ENCODE assay signal across 24 cellular contexts in the genomic region with DNA sequence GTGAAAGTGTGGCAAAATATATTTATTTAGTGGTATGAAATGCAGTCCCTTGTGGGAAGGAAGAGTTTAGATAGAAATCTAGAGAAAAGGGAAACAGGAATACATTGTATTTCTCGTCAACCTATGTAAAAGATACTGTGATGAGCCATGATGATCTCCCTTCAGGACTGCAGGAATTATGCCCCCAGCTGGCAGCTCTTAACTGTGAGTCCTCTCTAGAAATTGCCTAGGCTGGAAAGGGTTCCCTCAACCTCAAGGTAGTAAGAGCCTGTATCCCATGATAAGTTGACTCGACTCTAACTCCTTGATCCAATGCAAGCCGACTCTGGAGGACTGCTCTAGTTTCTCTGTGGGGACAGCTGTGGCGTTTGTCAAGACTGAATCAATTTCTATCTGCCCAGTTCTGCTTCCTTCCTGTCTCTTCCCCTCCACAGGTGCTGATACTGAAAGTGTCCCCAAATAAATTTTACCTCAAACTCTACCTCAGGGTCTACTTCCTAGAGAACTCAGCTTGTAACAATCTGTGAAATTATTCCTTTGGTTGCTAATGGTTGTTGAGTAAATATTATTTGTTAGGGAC.
A peak's percentile ranks its signal among the peaks of the same experiment; 100 is the strongest.
DNase-seq lines count a peak whose midpoint lies in the region; ATAC-seq and TF ChIP-seq lines count a peak whose summit lies in the region.
"Had no signal": no experiment of that assay in that cellular context is flagged by ENCODE, and none has a peak within 500 bp of the region (broad histone marks: within the 10 kb centered on the region; RNA-seq: fewer than 3 reads in every experiment).

No MANE protein-coding gene starts in this region.

- no peak overlapping the region for H3K27ac ChIP-seq in neural progenitor cell
- H3K27ac ChIP-seq: colonic mucosa, spleen, thyroid gland had no signal

- no peaks in the 10 kb centered on the region for H3F3A ChIP-seq in neural progenitor cell (ENCODE audit: low read depth)

- H3K4me2 ChIP-seq in neural progenitor cell, result no peak overlapping the region

- no peaks in the 10 kb centered on the region for H4K20me1 ChIP-seq in neural progenitor cell (ENCODE audit: low read depth)

- H3K9me3 ChIP-seq in neural progenitor cell (ENCODE audit: low read depth), result no peaks in the 10 kb centered on the region
- H3K9me3 ChIP-seq: colonic mucosa, thyroid gland had no signal

- no peaks in the 10 kb centered on the region for H3K9me3 Mint-ChIP-seq in WTC11
- H3K9me3 Mint-ChIP-seq in neural progenitor cell, result no peaks in the 10 kb centered on the region
- peaks cover 3% of the 10 kb centered on the region for H3K9me3 Mint-ChIP-seq in progenitor cell of endocrine pancreas (ENCODE audit: low read depth)

- no peak overlapping the region for H3K9ac ChIP-seq in neural progenitor cell

- H3K27me3 ChIP-seq in neural progenitor cell, result no peaks in the 10 kb centered on the region
- H3K27me3 ChIP-seq: colonic mucosa, spleen, thyroid gland had no signal

- H3K4me3 Mint-ChIP-seq in WTC11 (no peak overlapping the region), neural progenitor cell (no peak overlapping the region), progenitor cell of endocrine pancreas (ENCODE audit: low read depth) (no peak overlapping the region)
- H3K4me3 Mint-ChIP-seq: activated CD4-positive, alpha-beta memory T cell treated with anti-CD3 and anti-CD28 coated beads for 36 hours; naive thymus-derived CD4-positive, alpha-beta T cell had no signal

- H3K4me1 Mint-ChIP-seq in WTC11 (0 out of 2 replicates have a peak, but pooled peaks cover 2% of the 10 kb centered on the region), neural progenitor cell (no peaks in the 10 kb centered on the region), progenitor cell of endocrine pancreas (ENCODE audit: low read depth) (no peaks in the 10 kb centered on the region)
- H3K4me1 Mint-ChIP-seq: naive thymus-derived CD4-positive, alpha-beta T cell had no signal

- H2AFZ ChIP-seq in neural progenitor cell (replicated peaks), result no peak overlapping the region

- peak; percentile 88 for ATAC-seq in WTC11
- ATAC-seq: left cardiac atrium; naive thymus-derived CD4-positive, alpha-beta T cell; stimulated activated naive CD8-positive, alpha-beta T cell treated with anti-CD3 and anti-CD28 coated beads, Interleukin-15, Interleukin-2, amounts not matched to agents 100 U/mL and 50 U/mL, for 24 hours had no signal

- H3K27me3 Mint-ChIP-seq in WTC11 (ENCODE audit: low read depth) (no peaks in the 10 kb centered on the region), neural progenitor cell (ENCODE audit: insufficient read depth, low read depth) (no peaks in the 10 kb centered on the region), progenitor cell of endocrine pancreas (no peaks in the 10 kb centered on the region)
- H3K27me3 Mint-ChIP-seq: activated CD4-positive, alpha-beta memory T cell treated with anti-CD3 and anti-CD28 coated beads for 36 hours; naive thymus-derived CD4-positive, alpha-beta T cell had no signal

- POLR2A ChIA-PET in WTC11 (lab: Charles Lee), result interaction anchor here (0.6 kb wide), 1 partner anchor 895 kb away, joined by 3 read pairs; no protein-coding TSS in a partner anchor

- CTCF ChIA-PET in WTC11 (lab: Charles Lee), result interaction anchor here (2.4 kb wide), 1 partner anchor 15 kb away, joined by 8 read pairs; no protein-coding TSS in a partner anchor

- H3K36me3 ChIP-seq in neural progenitor cell, result no peaks in the 10 kb centered on the region
- H3K36me3 ChIP-seq: colonic mucosa, spleen, thyroid gland had no signal

- DNase-seq in DMS153 (lab: John Stamatoyannopoulos, UW) (peak; percentile 0), DMS153 treated with DMSO at 0.1 percent for 48 hours (lab: John Stamatoyannopoulos, UW; ENCODE audit: unreplicated experiment) (no peak), WTC11 (ENCODE audit: low spot score) (peak; percentile 13), neural progenitor cell (ENCODE audit: low spot score) (peak; percentile 5), NCI-H82 treated with DMSO at 0.1 percent for 48 hours (lab: John Stamatoyannopoulos, UW; ENCODE audit: unreplicated experiment) (no peak), progenitor cell of endocrine pancreas (ENCODE audit: low spot score, unreplicated experiment) (no peak)
- no peak for DNase-seq in effector CD4-positive, alpha-beta T cell
- DNase-seq: 8988T; activated CD4-positive, alpha-beta memory T cell treated with anti-CD3 and anti-CD28 coated beads for 36 hours; activated CD4-positive, CD25-positive, alpha-beta regulatory T cell; activated effector memory CD4-positive, alpha-beta T cell treated with anti-CD3 and anti-CD28 coated beads, Interleukin-2, amount 50 U/mL, for 16 hours; colonic mucosa; glutamatergic neuron; left cardiac atrium; naive thymus-derived CD4-positive, alpha-beta T cell; NCI-H1105; NCI-H2081; NCI-H446 treated with DMSO at 0.1 percent for 48 hours; retina; spleen; stimulated activated CD4-positive, alpha-beta T cell treated with anti-CD3 and anti-CD28 coated beads, Interleukin-4, amount 100 ng/mL, for 4 hours; stimulated activated naive CD8-positive, alpha-beta T cell treated with anti-CD3 and anti-CD28 coated beads, Interleukin-15, Interleukin-2, amounts not matched to agents 100 U/mL and 50 U/mL, for 24 hours; thyroid gland had no signal

- H3K79me2 ChIP-seq in neural progenitor cell (ENCODE audit: low read depth), result no peaks in the 10 kb centered on the region

- H3K36me3 Mint-ChIP-seq in WTC11, result no peaks in the 10 kb centered on the region
- no peaks in the 10 kb centered on the region for H3K36me3 Mint-ChIP-seq in neural progenitor cell
- H3K36me3 Mint-ChIP-seq in progenitor cell of endocrine pancreas (ENCODE audit: insufficient read depth), result no peaks in the 10 kb centered on the region
- H3K36me3 Mint-ChIP-seq: activated CD4-positive, alpha-beta memory T cell treated with anti-CD3 and anti-CD28 coated beads for 36 hours; naive thymus-derived CD4-positive, alpha-beta T cell had no signal

- TF ChIP-seq CTCF in LNCAP (IDR thresholded peaks at IDR 0.05) (peak; percentile 32; the same call in 1 of the 2 replicates), WTC11 (IDR thresholded peaks at IDR 0.05) (no peak), neural progenitor cell (IDR thresholded peaks at IDR 0.05) (peak; percentile 18), progenitor cell of endocrine pancreas (IDR thresholded peaks at IDR 0.05; ENCODE audit: unreplicated experiment) (no peak)

- no peak overlapping the region for H3K4me3 ChIP-seq in neural progenitor cell
- H3K4me3 ChIP-seq: colonic mucosa, spleen, thyroid gland had no signal

- H3K27ac Mint-ChIP-seq in WTC11, result no peak overlapping the region
- H3K27ac Mint-ChIP-seq in neural progenitor cell, result no peak overlapping the region
- H3K27ac Mint-ChIP-seq in progenitor cell of endocrine pancreas, result no peak overlapping the region
- H3K27ac Mint-ChIP-seq: activated CD4-positive, alpha-beta memory T cell treated with anti-CD3 and anti-CD28 coated beads for 36 hours; naive thymus-derived CD4-positive, alpha-beta T cell had no signal

- no peaks in the 10 kb centered on the region for H3K4me1 ChIP-seq in neural progenitor cell
- H3K4me1 ChIP-seq: colonic mucosa, spleen, thyroid gland had no signal

TF ChIP-seq in WTC11, 78 proteins besides CTCF, POLR2A, EP300 and RAD21 (continues in another document):
- TF ChIP-seq ELF4 (CRISPR knock-in tag; IDR thresholded peaks at IDR 0.05; ENCODE audit: low read depth), result no peak
- TF ChIP-seq NR2C2 (CRISPR knock-in tag; IDR thresholded peaks at IDR 0.05), result no peak
- TF ChIP-seq SMAD4 (CRISPR knock-in tag; IDR thresholded peaks at IDR 0.05), result no peak
- TF ChIP-seq E2F1 (CRISPR knock-in tag; IDR thresholded peaks at IDR 0.05), result no peak
- TF ChIP-seq HMGA2 (CRISPR knock-in tag; IDR thresholded peaks at IDR 0.05), result no peak
- TF ChIP-seq ZNF396 (CRISPR knock-in tag; IDR thresholded peaks at IDR 0.05; ENCODE audit: borderline replicate concordance), result no peak
- TF ChIP-seq, protein P1, sequence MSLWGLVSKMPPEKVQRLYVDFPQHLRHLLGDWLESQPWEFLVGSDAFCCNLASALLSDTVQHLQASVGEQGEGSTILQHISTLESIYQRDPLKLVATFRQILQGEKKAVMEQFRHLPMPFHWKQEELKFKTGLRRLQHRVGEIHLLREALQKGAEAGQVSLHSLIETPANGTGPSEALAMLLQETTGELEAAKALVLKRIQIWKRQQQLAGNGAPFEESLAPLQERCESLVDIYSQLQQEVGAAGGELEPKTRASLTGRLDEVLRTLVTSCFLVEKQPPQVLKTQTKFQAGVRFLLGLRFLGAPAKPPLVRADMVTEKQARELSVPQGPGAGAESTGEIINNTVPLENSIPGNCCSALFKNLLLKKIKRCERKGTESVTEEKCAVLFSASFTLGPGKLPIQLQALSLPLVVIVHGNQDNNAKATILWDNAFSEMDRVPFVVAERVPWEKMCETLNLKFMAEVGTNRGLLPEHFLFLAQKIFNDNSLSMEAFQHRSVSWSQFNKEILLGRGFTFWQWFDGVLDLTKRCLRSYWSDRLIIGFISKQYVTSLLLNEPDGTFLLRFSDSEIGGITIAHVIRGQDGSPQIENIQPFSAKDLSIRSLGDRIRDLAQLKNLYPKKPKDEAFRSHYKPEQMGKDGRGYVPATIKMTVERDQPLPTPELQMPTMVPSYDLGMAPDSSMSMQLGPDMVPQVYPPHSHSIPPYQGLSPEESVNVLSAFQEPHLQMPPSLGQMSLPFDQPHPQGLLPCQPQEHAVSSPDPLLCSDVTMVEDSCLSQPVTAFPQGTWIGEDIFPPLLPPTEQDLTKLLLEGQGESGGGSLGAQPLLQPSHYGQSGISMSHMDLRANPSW (CRISPR knock-in tag; conservative IDR thresholded peaks at IDR 0.05; ENCODE audit: low read depth), result no peak
- TF ChIP-seq CREM (CRISPR knock-in tag; IDR thresholded peaks at IDR 0.05), result no peak

Comparison
In these comparisons a context has a peak if more than half of its experiments do, and no peak if none do; other contexts are left out.
1. DNase-seq: peak in DMS153 (single experiment), WTC11 (single experiment) and neural progenitor cell (single experiment); none in DMS153 treated with DMSO at 0.1 percent for 48 hours (single experiment), effector CD4-positive, alpha-beta T cell (single experiment), NCI-H82 treated with DMSO at 0.1 percent for 48 hours (single experiment) and progenitor cell of endocrine pancreas (single experiment).
2. CTCF ChIP-seq: peak in LNCAP (single experiment) and neural progenitor cell (single experiment); none in WTC11 (single experiment) and progenitor cell of endocrine pancreas (single experiment).